In genomic region chr14:74861734-74862090, GRCh38 we compare ENCODE assay signal across 10 cellular contexts. TPM values are rescaled to one million over a fixed set of nuclear protein-coding genes. Genes with fewer than 3 reads are reported as not detected.
"Had no signal": no experiment of that assay in that cellular context is flagged by ENCODE, and none has a peak within 500 bp of the region (broad histone marks: within the 10 kb centered on the region; RNA-seq: fewer than 3 reads in every experiment).

No MANE protein-coding gene starts in this region.

- H3K9ac ChIP-seq: GM23248, KMS-11 had no signal

- FAIRE-seq: H54 had no signal

- H3K27ac ChIP-seq: GM23248, HL-60, KMS-11 had no signal

- H2AFZ ChIP-seq: GM23248 had no signal

- H3K4me3 ChIP-seq: GM23248 had no signal

- DNase-seq: GM23248, GOT3, H9, HCEC 1CT, IMR-90, KBM-7 had no signal

- H3K4me2 ChIP-seq: KMS-11 had no signal

RNA-seq across cellular contexts. Expression of gene PROX2, which starts 14.2 kb away (rescaled TPM):
- total RNA-seq: GM23248, H9, HT1080, IMR-90 had no signal
- polyA plus RNA-seq: IMR-90 had no signal
